ENCODE assay signal across 28 cellular contexts in genomic region chr6:113600556-113601339, GRCh38.
DNase-seq lines count a peak whose midpoint lies in the region; ATAC-seq and TF ChIP-seq lines count a peak whose summit lies in the region.
"Had no signal": no experiment of that assay in that cellular context is flagged by ENCODE, and none has a peak within 500 bp of the region (broad histone marks: within the 10 kb centered on the region; RNA-seq: fewer than 3 reads in every experiment).

No MANE protein-coding gene starts in this region.

- H3K4me1 ChIP-seq in upper lobe of right lung: peaks cover 5% of the 10 kb centered on the region
- H3K4me1 ChIP-seq: foreskin keratinocyte, right lobe of liver had no signal

- ATAC-seq in HG02610 (IDR thresholded peaks at IDR 0.05; ENCODE audit: unreplicated experiment) (peak; percentile 35), activated B cell treated with CpG ODN at 0.5 μM for 24 hours (ENCODE audit: low read depth) (no peak), upper lobe of right lung (peak; percentile 64), GM19455 (IDR thresholded peaks at IDR 0.05; ENCODE audit: unreplicated experiment) (no peak)
- ATAC-seq: activated naive CD8-positive, alpha-beta T cell treated with anti-CD3 and anti-CD28 coated beads, Interleukin-2, amount 50 U/mL, for 24 hours; body of pancreas; foreskin keratinocyte; left ventricle myocardium superior had no signal

- POLR2A ChIA-PET in activated B cell treated with CpG ODN at 0.5 μM for 24 hours (lab: Charles Lee): interaction anchor here (0.6 kb wide), 1 partner anchor 40 kb away, joined by 10 read pairs; no protein-coding TSS in a partner anchor

- DNase-seq in NOMO-1 treated with dmso at 0.1 percent for 144 hours (lab: John Stamatoyannopoulos, UW; ENCODE audit: unreplicated experiment) (peak; percentile 11), activated B cell treated with CpG ODN at 0.5 μM for 24 hours (no peak), upper lobe of right lung (no peak), C1 segment of cervical spinal cord (lab: John Stamatoyannopoulos, UW) (no peak), pons (ENCODE audit: low spot score) (no peak)
- DNase-seq: activated CD4-positive, alpha-beta memory T cell treated with anti-CD3 and anti-CD28 coated beads, Interleukin-2, amount 10 ng/mL, durations not matched to agents 7 days and 5 days; activated gamma-delta T cell; activated naive CD8-positive, alpha-beta T cell treated with anti-CD3 and anti-CD28 coated beads, Interleukin-2, amount 50 U/mL, for 24 hours; activated T-cell treated with anti-CD3 and anti-CD28 coated beads for 4 hours; body of pancreas; CD4-positive, alpha-beta memory T cell; DMS53; effector CD8-positive, alpha-beta T cell; foreskin keratinocyte; GDM1; left ventricle myocardium superior; NCI-H1417; NCI-H524; right lobe of liver; SHP77; substantia nigra; uterus had no signal

- peaks cover 19% of the 10 kb centered on the region for H3K4me1 Mint-ChIP-seq in activated B cell treated with CpG ODN at 0.5 μM for 24 hours
- H3K4me1 Mint-ChIP-seq: activated CD4-positive, alpha-beta memory T cell treated with anti-CD3 and anti-CD28 coated beads, Interleukin-2, amount 10 ng/mL, durations not matched to agents 7 days and 5 days; activated naive CD8-positive, alpha-beta T cell treated with anti-CD3 and anti-CD28 coated beads, Interleukin-2, amount 50 U/mL, for 24 hours; CD4-positive, alpha-beta memory T cell had no signal

- no peaks in the 10 kb centered on the region for H3K36me3 ChIP-seq in upper lobe of right lung
- H3K36me3 ChIP-seq: right lobe of liver, uterus had no signal

- H3K27me3 Mint-ChIP-seq in activated B cell treated with CpG ODN at 0.5 μM for 24 hours: no peaks in the 10 kb centered on the region
- H3K27me3 Mint-ChIP-seq: activated CD4-positive, alpha-beta memory T cell treated with anti-CD3 and anti-CD28 coated beads, Interleukin-2, amount 10 ng/mL, durations not matched to agents 7 days and 5 days; activated naive CD8-positive, alpha-beta T cell treated with anti-CD3 and anti-CD28 coated beads, Interleukin-2, amount 50 U/mL, for 24 hours had no signal

- H3K9me3 ChIP-seq in upper lobe of right lung: no peaks in the 10 kb centered on the region
- H3K9me3 ChIP-seq: body of pancreas, right lobe of liver, uterus had no signal

- H3K27ac Mint-ChIP-seq in activated B cell treated with CpG ODN at 0.5 μM for 24 hours: peak overlapping the region; percentile 19
- H3K27ac Mint-ChIP-seq: activated CD4-positive, alpha-beta memory T cell treated with anti-CD3 and anti-CD28 coated beads, Interleukin-2, amount 10 ng/mL, durations not matched to agents 7 days and 5 days; activated naive CD8-positive, alpha-beta T cell treated with anti-CD3 and anti-CD28 coated beads, Interleukin-2, amount 50 U/mL, for 24 hours; CD4-positive, alpha-beta memory T cell; T-helper 1 cell treated with Interleukin-12 subunit alpha and Interleukin-12 subunit beta and Interleukin-4 antibody, amounts not matched to agents 30 μg/mL and 1 μg/mL, for 36 hours had no signal

- H3K9me3 Mint-ChIP-seq in activated B cell treated with CpG ODN at 0.5 μM for 24 hours: peaks cover 6% of the 10 kb centered on the region
- H3K9me3 Mint-ChIP-seq: activated CD4-positive, alpha-beta memory T cell treated with anti-CD3 and anti-CD28 coated beads, Interleukin-2, amount 10 ng/mL, durations not matched to agents 7 days and 5 days; activated naive CD8-positive, alpha-beta T cell treated with anti-CD3 and anti-CD28 coated beads, Interleukin-2, amount 50 U/mL, for 24 hours; nephron; T-helper 1 cell treated with Interleukin-12 subunit alpha and Interleukin-12 subunit beta and Interleukin-4 antibody, amounts not matched to agents 30 μg/mL and 1 μg/mL, for 36 hours had no signal

- H3K36me3 Mint-ChIP-seq in activated B cell treated with CpG ODN at 0.5 μM for 24 hours (ENCODE audit: low read depth): no peaks in the 10 kb centered on the region
- H3K36me3 Mint-ChIP-seq: CD4-positive, alpha-beta memory T cell had no signal

- H3K27ac ChIP-seq in upper lobe of right lung: no peak overlapping the region
- H3K27ac ChIP-seq: body of pancreas, foreskin keratinocyte, hepatocyte, parathyroid adenoma, right lobe of liver, uterus had no signal

- no peak overlapping the region for H3K4me3 ChIP-seq in upper lobe of right lung
- H3K4me3 ChIP-seq: body of pancreas, hepatocyte, right lobe of liver, uterus had no signal

- no peak overlapping the region for H3K4me3 Mint-ChIP-seq in activated B cell treated with CpG ODN at 0.5 μM for 24 hours
- H3K4me3 Mint-ChIP-seq: activated CD4-positive, alpha-beta memory T cell treated with anti-CD3 and anti-CD28 coated beads, Interleukin-2, amount 10 ng/mL, durations not matched to agents 7 days and 5 days; activated naive CD8-positive, alpha-beta T cell treated with anti-CD3 and anti-CD28 coated beads, Interleukin-2, amount 50 U/mL, for 24 hours; CD4-positive, alpha-beta memory T cell; nephron; T-helper 1 cell treated with Interleukin-12 subunit alpha and Interleukin-12 subunit beta and Interleukin-4 antibody, amounts not matched to agents 30 μg/mL and 1 μg/mL, for 36 hours had no signal

- CTCF ChIA-PET in activated B cell treated with CpG ODN at 0.5 μM for 24 hours (lab: Charles Lee): no interaction called here

- intact Hi-C loops in activated B cell treated with CpG ODN at 0.5 μM for 24 hours (cut with micrococcal nuclease) (no loop called here), upper lobe of right lung (cut with DNase I) (no loop called here)

- no peak for TF ChIP-seq CTCF in activated B cell treated with CpG ODN at 0.5 μM for 24 hours (IDR thresholded peaks at IDR 0.05)
- TF ChIP-seq CTCF in upper lobe of right lung (IDR thresholded peaks at IDR 0.05): no peak

- H3K27me3 ChIP-seq in upper lobe of right lung: no peaks in the 10 kb centered on the region
- H3K27me3 ChIP-seq: body of pancreas, foreskin keratinocyte, hepatocyte, right lobe of liver, uterus had no signal

Comparison
In these comparisons a context has a peak if more than half of its experiments do, and no peak if none do; other contexts are left out.
1. ATAC-seq: peak in HG02610 (single experiment) and upper lobe of right lung (single experiment); none in activated B cell treated with CpG ODN at 0.5 μM for 24 hours (single experiment) and GM19455 (single experiment).